In the genomic region with DNA sequence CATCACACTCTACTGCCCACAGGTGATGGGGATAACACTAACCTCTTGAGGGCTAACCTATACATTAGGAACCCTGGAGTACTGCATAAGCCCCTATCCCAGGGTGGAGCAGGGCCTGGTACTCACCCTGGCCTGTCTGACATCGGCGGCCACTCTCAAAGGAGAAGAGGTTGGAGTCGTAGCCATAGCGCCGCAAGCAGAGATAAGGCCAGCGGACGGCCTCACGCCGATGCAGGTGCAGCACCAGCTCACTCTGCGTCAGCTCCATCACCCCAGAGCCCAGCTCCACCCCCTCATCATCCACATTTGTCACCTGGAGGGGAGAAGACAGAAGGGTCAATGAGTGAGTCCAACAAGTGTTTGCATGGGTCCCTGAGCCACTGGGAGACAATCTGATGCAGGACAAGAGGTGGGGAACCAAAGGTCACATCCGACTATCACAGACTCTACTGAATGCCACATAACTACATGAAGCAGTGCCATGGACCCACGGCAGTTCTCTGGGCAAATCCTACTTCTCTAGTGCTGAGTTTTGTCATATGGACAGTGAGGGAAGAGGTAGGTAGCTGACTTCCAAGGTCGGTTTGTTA, we compare ENCODE assay signal across 1 cellular context.
TF ChIP-seq lines count a peak whose summit lies in the region.

No MANE protein-coding gene starts in this region.

TF ChIP-seq in HepG2, 621 proteins besides CTCF, POLR2A, EP300 and RAD21:
- TF ChIP-seq KLF13 (CRISPR knock-in tag; IDR thresholded peaks at IDR 0.05): no peak
- TF ChIP-seq ZNF350 (CRISPR knock-in tag; IDR thresholded peaks at IDR 0.05; ENCODE audit: borderline replicate concordance, low read depth): 0 out of 2 replicates have a peak, but pooled peaks have one; percentile 11
- TF ChIP-seq, protein P1, sequence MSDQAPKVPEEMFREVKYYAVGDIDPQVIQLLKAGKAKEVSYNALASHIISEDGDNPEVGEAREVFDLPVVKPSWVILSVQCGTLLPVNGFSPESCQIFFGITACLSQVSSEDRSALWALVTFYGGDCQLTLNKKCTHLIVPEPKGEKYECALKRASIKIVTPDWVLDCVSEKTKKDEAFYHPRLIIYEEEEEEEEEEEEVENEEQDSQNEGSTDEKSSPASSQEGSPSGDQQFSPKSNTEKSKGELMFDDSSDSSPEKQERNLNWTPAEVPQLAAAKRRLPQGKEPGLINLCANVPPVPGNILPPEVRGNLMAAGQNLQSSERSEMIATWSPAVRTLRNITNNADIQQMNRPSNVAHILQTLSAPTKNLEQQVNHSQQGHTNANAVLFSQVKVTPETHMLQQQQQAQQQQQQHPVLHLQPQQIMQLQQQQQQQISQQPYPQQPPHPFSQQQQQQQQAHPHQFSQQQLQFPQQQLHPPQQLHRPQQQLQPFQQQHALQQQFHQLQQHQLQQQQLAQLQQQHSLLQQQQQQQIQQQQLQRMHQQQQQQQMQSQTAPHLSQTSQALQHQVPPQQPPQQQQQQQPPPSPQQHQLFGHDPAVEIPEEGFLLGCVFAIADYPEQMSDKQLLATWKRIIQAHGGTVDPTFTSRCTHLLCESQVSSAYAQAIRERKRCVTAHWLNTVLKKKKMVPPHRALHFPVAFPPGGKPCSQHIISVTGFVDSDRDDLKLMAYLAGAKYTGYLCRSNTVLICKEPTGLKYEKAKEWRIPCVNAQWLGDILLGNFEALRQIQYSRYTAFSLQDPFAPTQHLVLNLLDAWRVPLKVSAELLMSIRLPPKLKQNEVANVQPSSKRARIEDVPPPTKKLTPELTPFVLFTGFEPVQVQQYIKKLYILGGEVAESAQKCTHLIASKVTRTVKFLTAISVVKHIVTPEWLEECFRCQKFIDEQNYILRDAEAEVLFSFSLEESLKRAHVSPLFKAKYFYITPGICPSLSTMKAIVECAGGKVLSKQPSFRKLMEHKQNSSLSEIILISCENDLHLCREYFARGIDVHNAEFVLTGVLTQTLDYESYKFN (CRISPR knock-in tag; conservative IDR thresholded peaks at IDR 0.05): 0 out of 2 replicates have a peak, but pooled peaks have one; percentile 5
- peak; percentile 18; the same call in 1 of the 2 replicates for TF ChIP-seq ZNF556 (CRISPR knock-in tag; IDR thresholded peaks at IDR 0.05; ENCODE audit: borderline replicate concordance)
- TF ChIP-seq, protein P2, sequence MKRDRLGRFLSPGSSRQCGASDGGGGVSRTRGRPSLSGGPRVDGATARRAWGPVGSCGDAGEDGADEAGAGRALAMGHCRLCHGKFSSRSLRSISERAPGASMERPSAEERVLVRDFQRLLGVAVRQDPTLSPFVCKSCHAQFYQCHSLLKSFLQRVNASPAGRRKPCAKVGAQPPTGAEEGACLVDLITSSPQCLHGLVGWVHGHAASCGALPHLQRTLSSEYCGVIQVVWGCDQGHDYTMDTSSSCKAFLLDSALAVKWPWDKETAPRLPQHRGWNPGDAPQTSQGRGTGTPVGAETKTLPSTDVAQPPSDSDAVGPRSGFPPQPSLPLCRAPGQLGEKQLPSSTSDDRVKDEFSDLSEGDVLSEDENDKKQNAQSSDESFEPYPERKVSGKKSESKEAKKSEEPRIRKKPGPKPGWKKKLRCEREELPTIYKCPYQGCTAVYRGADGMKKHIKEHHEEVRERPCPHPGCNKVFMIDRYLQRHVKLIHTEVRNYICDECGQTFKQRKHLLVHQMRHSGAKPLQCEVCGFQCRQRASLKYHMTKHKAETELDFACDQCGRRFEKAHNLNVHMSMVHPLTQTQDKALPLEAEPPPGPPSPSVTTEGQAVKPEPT (CRISPR knock-in tag; IDR thresholded peaks at IDR 0.05; ENCODE audit: low read depth): 0 out of 2 replicates have a peak, but pooled peaks have one; percentile 29
- TF ChIP-seq UBTF (CRISPR knock-in tag; IDR thresholded peaks at IDR 0.05): 0 out of 2 replicates have a peak, but pooled peaks have one; percentile 17
- 0 out of 2 replicates have a peak, but pooled peaks have one; percentile 18 for TF ChIP-seq ARNTL (CRISPR knock-in tag; IDR thresholded peaks at IDR 0.05)
- TF ChIP-seq ZNF225 (CRISPR knock-in tag; IDR thresholded peaks at IDR 0.05): 0 out of 2 replicates have a peak, but pooled peaks have one; percentile 31
- TF ChIP-seq ZBTB8A (CRISPR knock-in tag; IDR thresholded peaks at IDR 0.05; ENCODE audit: borderline replicate concordance, low read depth): no peak
- TF ChIP-seq SALL2 (CRISPR knock-in tag; IDR thresholded peaks at IDR 0.05): no peak
- no peak for TF ChIP-seq CCAR2 (optimal IDR thresholded peaks at IDR 0.05; ENCODE audit: low read depth, low read length)
- TF ChIP-seq, protein P3, sequence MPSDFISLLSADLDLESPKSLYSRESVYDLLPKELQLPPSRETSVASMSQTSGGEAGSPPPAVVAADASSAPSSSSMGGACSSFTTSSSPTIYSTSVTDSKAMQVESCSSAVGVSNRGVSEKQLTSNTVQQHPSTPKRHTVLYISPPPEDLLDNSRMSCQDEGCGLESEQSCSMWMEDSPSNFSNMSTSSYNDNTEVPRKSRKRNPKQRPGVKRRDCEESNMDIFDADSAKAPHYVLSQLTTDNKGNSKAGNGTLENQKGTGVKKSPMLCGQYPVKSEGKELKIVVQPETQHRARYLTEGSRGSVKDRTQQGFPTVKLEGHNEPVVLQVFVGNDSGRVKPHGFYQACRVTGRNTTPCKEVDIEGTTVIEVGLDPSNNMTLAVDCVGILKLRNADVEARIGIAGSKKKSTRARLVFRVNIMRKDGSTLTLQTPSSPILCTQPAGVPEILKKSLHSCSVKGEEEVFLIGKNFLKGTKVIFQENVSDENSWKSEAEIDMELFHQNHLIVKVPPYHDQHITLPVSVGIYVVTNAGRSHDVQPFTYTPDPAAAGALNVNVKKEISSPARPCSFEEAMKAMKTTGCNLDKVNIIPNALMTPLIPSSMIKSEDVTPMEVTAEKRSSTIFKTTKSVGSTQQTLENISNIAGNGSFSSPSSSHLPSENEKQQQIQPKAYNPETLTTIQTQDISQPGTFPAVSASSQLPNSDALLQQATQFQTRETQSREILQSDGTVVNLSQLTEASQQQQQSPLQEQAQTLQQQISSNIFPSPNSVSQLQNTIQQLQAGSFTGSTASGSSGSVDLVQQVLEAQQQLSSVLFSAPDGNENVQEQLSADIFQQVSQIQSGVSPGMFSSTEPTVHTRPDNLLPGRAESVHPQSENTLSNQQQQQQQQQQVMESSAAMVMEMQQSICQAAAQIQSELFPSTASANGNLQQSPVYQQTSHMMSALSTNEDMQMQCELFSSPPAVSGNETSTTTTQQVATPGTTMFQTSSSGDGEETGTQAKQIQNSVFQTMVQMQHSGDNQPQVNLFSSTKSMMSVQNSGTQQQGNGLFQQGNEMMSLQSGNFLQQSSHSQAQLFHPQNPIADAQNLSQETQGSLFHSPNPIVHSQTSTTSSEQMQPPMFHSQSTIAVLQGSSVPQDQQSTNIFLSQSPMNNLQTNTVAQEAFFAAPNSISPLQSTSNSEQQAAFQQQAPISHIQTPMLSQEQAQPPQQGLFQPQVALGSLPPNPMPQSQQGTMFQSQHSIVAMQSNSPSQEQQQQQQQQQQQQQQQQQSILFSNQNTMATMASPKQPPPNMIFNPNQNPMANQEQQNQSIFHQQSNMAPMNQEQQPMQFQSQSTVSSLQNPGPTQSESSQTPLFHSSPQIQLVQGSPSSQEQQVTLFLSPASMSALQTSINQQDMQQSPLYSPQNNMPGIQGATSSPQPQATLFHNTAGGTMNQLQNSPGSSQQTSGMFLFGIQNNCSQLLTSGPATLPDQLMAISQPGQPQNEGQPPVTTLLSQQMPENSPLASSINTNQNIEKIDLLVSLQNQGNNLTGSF (CRISPR knock-in tag; IDR thresholded peaks at IDR 0.05): no peak
- TF ChIP-seq ZMAT3 (CRISPR knock-in tag; conservative IDR thresholded peaks at IDR 0.05): 0 out of 2 replicates have a peak, but pooled peaks have one; percentile 49
- TF ChIP-seq ZNF891 (CRISPR knock-in tag; IDR thresholded peaks at IDR 0.05): 0 out of 2 replicates have a peak, but pooled peaks have one; percentile 48
- no peak for TF ChIP-seq ZSCAN30 (CRISPR knock-in tag; IDR thresholded peaks at IDR 0.05)
- peak; percentile 43 for TF ChIP-seq ZNF687 (CRISPR knock-in tag; IDR thresholded peaks at IDR 0.05)
- no peak for TF ChIP-seq ZNF180 (CRISPR knock-in tag; IDR thresholded peaks at IDR 0.05; ENCODE audit: borderline replicate concordance, low read depth)
TF ChIP-seq in HepG2: peak in this region for 10.
